1 cellular context compared by ENCODE assay signal in genomic region chr2:237524631-237525030, GRCh38.
TF ChIP-seq lines count a peak whose summit lies in the region.

No MANE protein-coding gene starts in this region.

TF ChIP-seq in HepG2, 621 proteins besides CTCF, POLR2A, EP300 and RAD21 (continued from another document and continues in another):
- TF ChIP-seq ZHX1 (CRISPR knock-in tag; IDR thresholded peaks at IDR 0.05; ENCODE audit: low read depth) (no peak), ETS1 (CRISPR knock-in tag; IDR thresholded peaks at IDR 0.05) (no peak), TRAFD1 (CRISPR knock-in tag; IDR thresholded peaks at IDR 0.05; ENCODE audit: borderline replicate concordance) (no peak), LRRFIP1 (CRISPR knock-in tag; conservative IDR thresholded peaks at IDR 0.05) (no peak), TEAD3 (CRISPR knock-in tag; optimal IDR thresholded peaks at IDR 0.05; ENCODE audit: borderline replicate concordance) (peak; percentile 21), CBX1 (IDR thresholded peaks at IDR 0.05; ENCODE audit: low read depth) (no peak), HOXD1 (CRISPR knock-in tag; IDR thresholded peaks at IDR 0.05) (no peak), ZNF512 (CRISPR knock-in tag; IDR thresholded peaks at IDR 0.05) (no peak), PBX3 (CRISPR knock-in tag; IDR thresholded peaks at IDR 0.05; ENCODE audit: borderline replicate concordance) (no peak), ARNT2 (CRISPR knock-in tag; IDR thresholded peaks at IDR 0.05; ENCODE audit: low read depth) (no peak), ETV5 (CRISPR knock-in tag; IDR thresholded peaks at IDR 0.05; ENCODE audit: borderline replicate concordance) (no peak), ZNF563 (CRISPR knock-in tag; IDR thresholded peaks at IDR 0.05) (0 out of 2 replicates have a peak, but pooled peaks have one; percentile 33), ZNF629 (CRISPR knock-in tag; conservative IDR thresholded peaks at IDR 0.05) (no peak), CBFB (CRISPR knock-in tag; IDR thresholded peaks at IDR 0.05) (no peak), ZNF574 (CRISPR knock-in tag; IDR thresholded peaks at IDR 0.05) (peak; percentile 50), HCFC1 (IDR thresholded peaks at IDR 0.05; ENCODE audit: low read depth, low read length) (no peak), THAP11 (CRISPR knock-in tag; IDR thresholded peaks at IDR 0.05) (peak; percentile 19; the same call in 1 of the 2 replicates), ZNF703 (CRISPR knock-in tag; IDR thresholded peaks at IDR 0.05; ENCODE audit: borderline replicate concordance) (no peak), MAZ (IDR thresholded peaks at IDR 0.05; ENCODE audit: borderline replicate concordance, low read depth, low read length) (no peak), MAZ (CRISPR knock-in tag; IDR thresholded peaks at IDR 0.05; ENCODE audit: low read depth) (no peak), ARID5B (CRISPR knock-in tag; IDR thresholded peaks at IDR 0.05) (0 out of 2 replicates have a peak, but pooled peaks have one; percentile 35), TAF1 (CRISPR knock-in tag; IDR thresholded peaks at IDR 0.05) (no peak), YY1 (IDR thresholded peaks at IDR 0.05; ENCODE audit: insufficient read depth, insufficient replicate concordance, low read depth, low read length) (no peak), ZNF101 (CRISPR knock-in tag; IDR thresholded peaks at IDR 0.05; ENCODE audit: borderline replicate concordance, low read depth) (no peak), ZNF687 (CRISPR knock-in tag; IDR thresholded peaks at IDR 0.05) (peak; percentile 83)
